8 cellular contexts compared by ENCODE assay signal in the genomic region with DNA sequence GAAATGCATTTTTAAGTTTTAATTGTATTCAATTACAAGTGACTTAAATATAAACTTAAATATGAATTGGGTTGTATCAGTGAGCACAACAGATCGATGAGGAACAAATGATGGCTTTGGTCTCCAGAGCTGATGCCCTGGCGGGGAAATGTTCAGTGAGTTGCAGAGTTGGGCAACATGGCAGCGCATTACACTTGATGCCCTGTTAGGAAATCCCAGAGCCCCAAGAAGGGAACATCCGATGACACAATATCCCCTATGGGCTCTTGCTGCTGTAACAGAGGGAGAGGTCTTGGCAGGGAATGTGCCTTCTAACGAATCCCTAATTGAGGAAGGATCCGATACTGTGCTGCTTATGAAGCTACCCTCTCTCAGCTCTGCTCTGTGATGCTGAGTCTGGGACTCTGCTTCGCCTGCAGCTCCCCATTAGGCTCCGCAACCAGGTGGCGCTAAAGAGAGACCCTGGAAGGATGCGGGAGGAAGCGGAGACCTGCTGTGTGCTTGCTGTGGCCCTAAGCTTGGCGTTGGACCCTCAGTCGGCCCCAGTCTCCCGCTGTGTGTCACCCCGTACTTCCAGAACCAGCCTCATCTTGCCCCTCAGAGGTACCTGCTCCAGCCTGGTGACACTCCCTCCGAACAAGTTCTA. TPM values are rescaled to one million over a fixed set of nuclear protein-coding genes. Genes with fewer than 3 reads are reported as not detected.
DNase-seq lines count a peak whose midpoint lies in the region; ATAC-seq and TF ChIP-seq lines count a peak whose summit lies in the region.

No MANE protein-coding gene starts in this region.

- DNase-seq in HT-29 (ENCODE audit: low spot score) (peak; percentile 66), SK-N-DZ (ENCODE audit: low spot score) (peak; percentile 51), iPS-NIHi11 (ENCODE audit: low spot score) (peak; percentile 57), epidermal melanocyte (ENCODE audit: insufficient read length, low spot score) (no peak)
- DNase-seq in activated naive CD8-positive, alpha-beta T cell treated with anti-CD3 and anti-CD28 coated beads, Interleukin-2, amount 50 U/mL, for 16 hours (ENCODE audit: low read depth, low spot score), result peak; percentile 11
- DNase-seq in stimulated activated CD4-positive, alpha-beta T cell treated with anti-CD3 and anti-CD28 coated beads, Interleukin-2, amount 100 ng/mL, for 4 hours (ENCODE audit: low read depth), result peak; percentile 30

- TF ChIP-seq CTCF in GM12875 (IDR thresholded peaks at IDR 0.05; ENCODE audit: borderline replicate concordance, insufficient read depth, low read depth, low read length), result peak; percentile 66

- H3K4me3 ChIP-seq in GM12875 (ENCODE audit: low read depth, low read length), result no peak overlapping the region

- no peak for ATAC-seq in GM21381 (IDR thresholded peaks at IDR 0.05; ENCODE audit: unreplicated experiment)

RNA-seq across cellular contexts. Expression of a gene that starts 38.9 kb away (rescaled TPM):
- total RNA-seq in HT-29 (2014; rRNA removed; shearing (Covaris generic)), result 257 and 284 TPM in 2 replicates
- polyA plus RNA-seq in SK-N-DZ (2014; cell fraction: cytosol; rRNA removed), result 182 and 234 TPM in 2 replicates
- 159 and 170 TPM in 2 replicates for polyA plus RNA-seq in SK-N-DZ (2014; cell fraction: nucleus; rRNA removed)
